ENCODE assay signal across 8 cellular contexts in the genomic region with DNA sequence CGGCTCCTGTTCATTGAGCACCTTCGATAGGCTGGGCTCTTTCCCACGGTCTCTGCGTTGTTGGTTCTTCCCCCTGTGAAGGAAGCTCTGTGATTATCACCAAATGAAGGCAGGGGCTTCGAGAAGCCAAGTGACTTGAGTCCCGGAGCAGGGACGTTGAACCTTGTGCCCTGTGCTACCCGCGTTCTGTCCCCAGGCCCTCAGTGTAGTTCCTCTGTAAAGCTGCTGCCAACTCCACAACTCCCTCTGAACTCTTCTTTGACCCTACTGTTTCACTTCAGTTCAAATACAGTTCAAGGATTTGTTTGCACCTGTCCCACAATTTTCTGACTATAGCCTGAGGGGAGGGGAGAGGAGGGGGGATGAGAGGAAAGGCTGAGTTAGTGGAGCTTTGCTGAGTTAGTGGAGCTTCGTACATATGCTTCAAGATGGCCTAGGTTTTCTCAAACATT. TPM values are rescaled to one million over a fixed set of nuclear protein-coding genes. Genes with fewer than 3 reads are reported as not detected.
DNase-seq lines count a peak whose midpoint lies in the region; ATAC-seq and TF ChIP-seq lines count a peak whose summit lies in the region.

No MANE protein-coding gene starts in this region.

- DNase-seq in DMS79 treated with DMSO at 0.1 percent for 48 hours (lab: John Stamatoyannopoulos, UW) (peak; percentile 54), IMR-90 (no peak), astrocyte of the spinal cord (ENCODE audit: low read depth, low spot score) (no peak), right lobe of liver (no peak), type B pancreatic cell (ENCODE audit: extremely low spot score, unreplicated experiment) (no peak), NCI-H1417 treated with DMSO at 0.1 percent for 48 hours (lab: John Stamatoyannopoulos, UW) (no peak)
- DNase-seq in activated CD8-positive, alpha-beta memory T cell treated with anti-CD3 and anti-CD28 coated beads for 24 hours: no peak

- peak overlapping the region; percentile 92 for H4K5ac ChIP-seq in IMR-90 (ENCODE audit: low read depth, low read length)

- peak overlapping the region; percentile 97 for H3K4me3 Mint-ChIP-seq in type B pancreatic cell

- H3K27me3 Mint-ChIP-seq in type B pancreatic cell: no peaks in the 10 kb centered on the region

- peak overlapping the region; percentile 86 for H3K56ac ChIP-seq in IMR-90 (ENCODE audit: extremely low read depth, insufficient read depth, low read length)

- peak overlapping the region; percentile 96 for H2AFZ ChIP-seq in IMR-90 (replicated peaks; ENCODE audit: low read length, poor library complexity)

- no peaks in the 10 kb centered on the region; the same call in 1 of the 2 replicates for H3K4me1 ChIP-seq in IMR-90 (ENCODE audit: control insufficient read depth, insufficient read depth, low read length)
- H3K4me1 ChIP-seq in right lobe of liver: peaks cover 0 to 28% (median 4%) of the 10 kb centered on the region in 4 donors

- TF ChIP-seq POLR2A in IMR-90 (IDR thresholded peaks at IDR 0.05; ENCODE audit: low read depth, low read length) (no peak), right lobe of liver (IDR thresholded peaks at IDR 0.05) (no peak)

- POLR2A ChIA-PET in IMR-90 (lab: Charles Lee; ENCODE audit: unreplicated experiment): interaction anchor here (0.7 kb wide), 1 partner anchor 33 kb away, joined by 3 read pairs; no protein-coding TSS in a partner anchor

- H3K4me2 ChIP-seq in IMR-90 (ENCODE audit: low read depth, low read length): peak overlapping the region; percentile 86

- intact Hi-C loops in IMR-90 (cut with micrococcal nuclease) (loop anchor here (5.0 kb wide), 1 partner anchor 137 kb away; a partner anchor contains a TSS), right lobe of liver (cut with DNase I) (no loop called here)

- H3K4ac ChIP-seq in IMR-90 (ENCODE audit: low read depth, low read length): peak overlapping the region; percentile 88

- 20% methylated on average over 1 of the region's 10 CpGs; no CpG with 5 or more reads in 1 of the 2 experiments for WGBS in IMR-90 (ENCODE audit: extremely low coverage in 2 of 2, insufficient read length in 1 of 2), 2 experiments
- WGBS in right lobe of liver (ENCODE audit: insufficient coverage, low coverage, low lambda C conversion rate, missing lambda C conversion rate): 17% methylated on average over 6 of the region's 10 CpGs

- peak overlapping the region; percentile 99 for H3K27ac Mint-ChIP-seq in type B pancreatic cell

- no peaks in the 10 kb centered on the region for H3K36me3 Mint-ChIP-seq in type B pancreatic cell

- H3K36me3 ChIP-seq in IMR-90 (ENCODE audit: control insufficient read depth, insufficient read depth, low read length) (peaks cover 2% of the 10 kb centered on the region), right lobe of liver (no peaks in the 10 kb centered on the region)

- peak overlapping the region; percentile 34; the same call in 1 of the 2 replicates for H2BK120ac ChIP-seq in IMR-90 (ENCODE audit: low read depth, low read length)

- no peak overlapping the region for H2AK5ac ChIP-seq in IMR-90 (ENCODE audit: low read depth, low read length)

- H3K9ac ChIP-seq in IMR-90 (ENCODE audit: low read depth, low read length): peak overlapping the region; percentile 80

- no peaks in the 10 kb centered on the region for H3K9me3 Mint-ChIP-seq in type B pancreatic cell

- H3K9me3 ChIP-seq in IMR-90 (ENCODE audit: control insufficient read depth, insufficient read depth, low read length) (no peaks in the 10 kb centered on the region), right lobe of liver (no peaks in the 10 kb centered on the region)

- H4K91ac ChIP-seq in IMR-90 (ENCODE audit: insufficient read depth, low read depth, low read length): peak overlapping the region; percentile 59

- no peak for TF ChIP-seq RAD21 in IMR-90 (IDR thresholded peaks at IDR 0.05; ENCODE audit: low read length)

- H4K20me1 ChIP-seq in IMR-90 (ENCODE audit: insufficient read depth, low read length): no peaks in the 10 kb centered on the region

- H3K4me1 Mint-ChIP-seq in type B pancreatic cell (ENCODE audit: unreplicated experiment): peaks cover 10% of the 10 kb centered on the region

- BruUV-seq in IMR-90 (replicated peaks; lab: Mats Ljungman, UMichigan): no TSS peak

- TF ChIP-seq CTCF in IMR-90 (conservative IDR thresholded peaks at IDR 0.05; ENCODE audit: low read depth, low read length) (no peak), astrocyte of the spinal cord (IDR thresholded peaks at IDR 0.05; ENCODE audit: low read depth, low read length) (no peak), right lobe of liver (IDR thresholded peaks at IDR 0.05) (no peak), type B pancreatic cell (conservative IDR thresholded peaks at IDR 0.05) (no peak)

- peak overlapping the region; percentile 88 for H3K27ac ChIP-seq in IMR-90 (ENCODE audit: insufficient read depth, low read length)
- peak overlapping the region; percentile 90 to 93 (median 93) for H3K27ac ChIP-seq in right lobe of liver

- H3K18ac ChIP-seq in IMR-90 (ENCODE audit: low read depth, low read length): peak overlapping the region; percentile 20; the same call in 1 of the 2 replicates

- no peaks in the 10 kb centered on the region for H3K27me3 ChIP-seq in IMR-90 (ENCODE audit: control insufficient read depth, insufficient read depth, low read length)
- no peaks in the 10 kb centered on the region for H3K27me3 ChIP-seq in right lobe of liver

- 0 out of 2 replicates have a peak, but pooled peaks cover 4% of the 10 kb centered on the region for H3K9me1 ChIP-seq in IMR-90 (ENCODE audit: insufficient read depth, low read length)

- ATAC-seq in IMR-90 (ENCODE audit: low read depth): no peak
- peak; percentile 17 to 57 (median 38) for ATAC-seq in right lobe of liver
- no peak for ATAC-seq in HG02678 (IDR thresholded peaks at IDR 0.05; ENCODE audit: unreplicated experiment)

- peak overlapping the region; percentile 38 for H3K23ac ChIP-seq in IMR-90 (ENCODE audit: low read depth, low read length)

- dilution Hi-C loops in IMR-90 (cut with HindIII; ENCODE audit: low sequenced_read_pairs, unreplicated experiment): no loop called here

- in situ Hi-C loops in IMR-90 (cut with MboI; ENCODE audit: low sequenced_read_pairs) (loop anchor here (25.0 kb wide), 1 partner anchor 392 kb away; a partner anchor contains a TSS), astrocyte of the spinal cord (cut with HindIII; ENCODE audit: low sequenced_read_pairs) (no loop called here)

- H3K14ac ChIP-seq in IMR-90 (replicated peaks; ENCODE audit: low read depth, low read length): peak overlapping the region; percentile 71

- no peak overlapping the region for H2BK20ac ChIP-seq in IMR-90 (ENCODE audit: low read depth, low read length)

- CTCF ChIA-PET in IMR-90 (lab: Yijun Ruan, JAX): no interaction called here

- no peak overlapping the region for H2BK15ac ChIP-seq in IMR-90 (ENCODE audit: low read depth, low read length)

- H3K4me3 ChIP-seq in IMR-90 (ENCODE audit: insufficient read depth, low read depth, low read length) (peak overlapping the region; percentile 100), astrocyte of the spinal cord (ENCODE audit: low read depth, low read length) (peak overlapping the region; percentile 47), right lobe of liver (peak overlapping the region; percentile 12 to 71 (median 65))

- H3K79me1 ChIP-seq in IMR-90 (ENCODE audit: low read depth in 1 of 2, low read length in 2 of 2): peaks cover 0 to 6% of the 10 kb centered on the region in 2 experiments; a peak in 1 of 4 replicates

- peak overlapping the region; percentile 86 for H2BK5ac ChIP-seq in IMR-90 (ENCODE audit: low read depth, low read length, poor library complexity, severe bottlenecking)

- peak overlapping the region; percentile 87 for H2AK9ac ChIP-seq in IMR-90 (replicated peaks; ENCODE audit: low read depth, low read length, poor library complexity)

- peak overlapping the region; percentile 67 to 94 for H4K8ac ChIP-seq in IMR-90 (ENCODE audit: low read depth in 2 of 2, low read length in 2 of 2)

TF ChIP-seq in IMR-90, 13 proteins besides CTCF, POLR2A, EP300 and RAD21:
- no peak for TF ChIP-seq RFX5 (IDR thresholded peaks at IDR 0.05; ENCODE audit: low read depth, low read length)
- TF ChIP-seq RCOR1 (IDR thresholded peaks at IDR 0.05; ENCODE audit: insufficient replicate concordance, low read length): no peak
- TF ChIP-seq, protein P1, sequence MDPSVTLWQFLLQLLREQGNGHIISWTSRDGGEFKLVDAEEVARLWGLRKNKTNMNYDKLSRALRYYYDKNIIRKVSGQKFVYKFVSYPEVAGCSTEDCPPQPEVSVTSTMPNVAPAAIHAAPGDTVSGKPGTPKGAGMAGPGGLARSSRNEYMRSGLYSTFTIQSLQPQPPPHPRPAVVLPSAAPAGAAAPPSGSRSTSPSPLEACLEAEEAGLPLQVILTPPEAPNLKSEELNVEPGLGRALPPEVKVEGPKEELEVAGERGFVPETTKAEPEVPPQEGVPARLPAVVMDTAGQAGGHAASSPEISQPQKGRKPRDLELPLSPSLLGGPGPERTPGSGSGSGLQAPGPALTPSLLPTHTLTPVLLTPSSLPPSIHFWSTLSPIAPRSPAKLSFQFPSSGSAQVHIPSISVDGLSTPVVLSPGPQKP (IDR thresholded peaks at IDR 0.05; ENCODE audit: borderline replicate concordance, low read depth, low read length): no peak
- no peak for TF ChIP-seq FOS (IDR thresholded peaks at IDR 0.05; ENCODE audit: low read depth, low read length)
- no peak for TF ChIP-seq CHD1 (IDR thresholded peaks at IDR 0.05; ENCODE audit: low read depth, low read length)
- no peak for TF ChIP-seq MAZ (IDR thresholded peaks at IDR 0.05; ENCODE audit: borderline replicate concordance, low read depth, low read length)
- TF ChIP-seq NFE2L2 (IDR thresholded peaks at IDR 0.05; ENCODE audit: low read depth, low read length): no peak
- TF ChIP-seq, protein P2, sequence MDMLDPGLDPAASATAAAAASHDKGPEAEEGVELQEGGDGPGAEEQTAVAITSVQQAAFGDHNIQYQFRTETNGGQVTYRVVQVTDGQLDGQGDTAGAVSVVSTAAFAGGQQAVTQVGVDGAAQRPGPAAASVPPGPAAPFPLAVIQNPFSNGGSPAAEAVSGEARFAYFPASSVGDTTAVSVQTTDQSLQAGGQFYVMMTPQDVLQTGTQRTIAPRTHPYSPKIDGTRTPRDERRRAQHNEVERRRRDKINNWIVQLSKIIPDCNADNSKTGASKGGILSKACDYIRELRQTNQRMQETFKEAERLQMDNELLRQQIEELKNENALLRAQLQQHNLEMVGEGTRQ (IDR thresholded peaks at IDR 0.05; ENCODE audit: low read depth, low read length): no peak
- TF ChIP-seq MAFK (IDR thresholded peaks at IDR 0.05; ENCODE audit: low read depth, low read length): no peak
- TF ChIP-seq BHLHE40 (IDR thresholded peaks at IDR 0.05; ENCODE audit: low read depth, low read length): no peak

RNA-seq across cellular contexts. Expression of a gene that starts 0.6 kb away (rescaled TPM):
- total RNA-seq in IMR-90 (2012; rRNA removed): 11.4 and 15.2 TPM in 2 replicates
- polyA plus RNA-seq in IMR-90 (2012; rRNA removed): 9.1 and 12.8 TPM in 2 replicates
- 4.6 and 10.6 TPM in 2 replicates for polyA plus RNA-seq in IMR-90 (2012; cell fraction: cytosol; rRNA removed)
- polyA plus RNA-seq in IMR-90 (2012; cell fraction: nucleus; rRNA removed; ENCODE audit: low replicate concordance): 22.3 and 29.7 TPM in 2 replicates
- total RNA-seq in right lobe of liver: 10 to 100 TPM; 12.8 to 64.0 (median 22.1) TPM
- 36.0 and 37.9 TPM in 2 replicates for total RNA-seq in type B pancreatic cell (ENCODE audit: low replicate concordance)

Comparison
In these comparisons a context has a peak if more than half of its experiments do, and no peak if none do; other contexts are left out.
1. ATAC-seq: peak in right lobe of liver (4 of 4); none in IMR-90 (single experiment) and HG02678 (single experiment).
2. H3K4me3 ChIP-seq: peak in every context shown above with its lines; median percentile 100 in IMR-90; 65 in right lobe of liver; 47 in astrocyte of the spinal cord.